ENCODE assay signal across 9 cellular contexts in genomic region chr6:33789550-33789895, GRCh38. TPM values are rescaled to one million over a fixed set of nuclear protein-coding genes. Genes with fewer than 3 reads are reported as not detected.
DNase-seq lines count a peak whose midpoint lies in the region; ATAC-seq and TF ChIP-seq lines count a peak whose summit lies in the region.
"Had no signal": no experiment of that assay in that cellular context is flagged by ENCODE, and none has a peak within 500 bp of the region (broad histone marks: within the 10 kb centered on the region; RNA-seq: fewer than 3 reads in every experiment).

No MANE protein-coding gene starts in this region.

- POLR2A ChIA-PET in AG04449 (lab: Yijun Ruan, JAX) = interaction anchor here (1.0 to 2.6 kb wide), 2 partner anchors 18 to 141 kb away, joined by 3 to 15 read pairs; no protein-coding TSS in a partner anchor
- POLR2A ChIA-PET in naive thymus-derived CD8-positive, alpha-beta T cell (lab: Charles Lee) = interaction anchor here (0.7 to 2.2 kb wide), 4 partner anchors 17 to 125 kb away, joined by 4 to 10 read pairs (median 6); partner anchors contain the start of gene UQCC2

- ATAC-seq in naive thymus-derived CD8-positive, alpha-beta T cell = no peak

- peak overlapping the region in 9 of 10 donors; percentile 26 to 89 (median 83) for H3K27ac Mint-ChIP-seq in naive thymus-derived CD8-positive, alpha-beta T cell

- CTCF ChIA-PET in AG04449 (lab: Yijun Ruan, JAX) = interaction anchor here (1.9 to 12.9 kb wide), 2 partner anchors 18 to 374 kb away, joined by 4 to 231 read pairs; no protein-coding TSS in a partner anchor

- H3K4me3 ChIP-seq in AG04449 (ENCODE audit: low read depth, low read length) = peak overlapping the region; percentile 53
- peak overlapping the region; percentile 99 for H3K4me3 ChIP-seq in colonic mucosa

- peaks cover 7% of the 10 kb centered on the region for H3K4me1 ChIP-seq in colonic mucosa

- H3K4me1 Mint-ChIP-seq in naive thymus-derived CD8-positive, alpha-beta T cell = peaks cover 36 to 51% (median 45%) of the 10 kb centered on the region in 4 donors

- DNase-seq in AG04449 (ENCODE audit: low read depth, low spot score) (no peak), colonic mucosa (no peak), DMS 273 (lab: John Stamatoyannopoulos, UW; ENCODE audit: unreplicated experiment) (no peak), posterior vena cava (ENCODE audit: low spot score) (no peak), NCI-H2029 (lab: John Stamatoyannopoulos, UW) (no peak), HPDE6-E6E7 (ENCODE audit: extremely low spot score) (no peak)
- DNase-seq in naive thymus-derived CD8-positive, alpha-beta T cell = no peak

- H3K36me3 ChIP-seq in KOPT-K1 (ENCODE audit: insufficient read depth, low read length) (peaks cover 30% of the 10 kb centered on the region), colonic mucosa (no peaks in the 10 kb centered on the region)

- intact Hi-C loops in colonic mucosa (cut with DNase I) = no loop called here
- intact Hi-C loops in posterior vena cava (cut with DNase I) = no loop called here

- H3K27ac ChIP-seq in KOPT-K1 (ENCODE audit: low read depth, low read length, poor library complexity, severe bottlenecking) (peak overlapping the region; percentile 87), colonic mucosa (no peak overlapping the region)

- no peaks in the 10 kb centered on the region for H3K27me3 ChIP-seq in colonic mucosa

- TF ChIP-seq CTCF in AG04449 (IDR thresholded peaks at IDR 0.05; ENCODE audit: insufficient read depth, low read length, missing control alignments) = no peak
- no peak for TF ChIP-seq CTCF in colonic mucosa (IDR thresholded peaks at IDR 0.05)

- H3K27me3 Mint-ChIP-seq in naive thymus-derived CD8-positive, alpha-beta T cell = peaks cover 0 to 2% (median 0%) of the 10 kb centered on the region in 5 donors

- H3K36me3 Mint-ChIP-seq in naive thymus-derived CD8-positive, alpha-beta T cell = peaks cover 0 to 21% (median 0%) of the 10 kb centered on the region in 3 donors

- no peaks in the 10 kb centered on the region for H3K9me3 Mint-ChIP-seq in naive thymus-derived CD8-positive, alpha-beta T cell

- H3K9me3 ChIP-seq in KOPT-K1 (ENCODE audit: insufficient read depth, low read length, poor library complexity, severe bottlenecking) (no peaks in the 10 kb centered on the region), colonic mucosa (no peaks in the 10 kb centered on the region)

- H3K9ac ChIP-seq in colonic mucosa (ENCODE audit: low read depth in 2 of 2, low read length in 2 of 2) = no peak overlapping the region

- peak overlapping the region; percentile 59 to 96 (median 82) for H3K4me3 Mint-ChIP-seq in naive thymus-derived CD8-positive, alpha-beta T cell

RNA-seq across cellular contexts. Expression of gene LEMD2, which starts 0.6 kb away (rescaled TPM):
- 10 to 100 TPM; 61.6 to 68.1 TPM for total RNA-seq in colonic mucosa
- 100 to 1,000 TPM; 126 to 128 TPM for total RNA-seq in naive thymus-derived CD8-positive, alpha-beta T cell
- 10 to 100 TPM; 24.6 to 43.9 (median 26.0) TPM for polyA plus RNA-seq in naive thymus-derived CD8-positive, alpha-beta T cell
- 10 to 100 TPM; 38.0 to 41.4 TPM for total RNA-seq in posterior vena cava

RNA-seq across cellular contexts. Expression of gene MLN, which starts 14.3 kb away (rescaled TPM):
- total RNA-seq in colonic mucosa (under 1 TPM in 1 of 2 donors, not detected in 1; 0.48 TPM), posterior vena cava (not detected)
- total RNA-seq in naive thymus-derived CD8-positive, alpha-beta T cell = not detected
- not detected for polyA plus RNA-seq in naive thymus-derived CD8-positive, alpha-beta T cell
- total RNA-seq: lung microvascular endothelial cell had no signal

RNA-seq across cellular contexts. Expression of gene IP6K3, which starts 42.8 kb away (rescaled TPM):
- total RNA-seq in colonic mucosa (under 1 TPM; 0.17 to 0.29 TPM), posterior vena cava (under 1 TPM; 0.19 to 0.32 TPM)
- total RNA-seq in naive thymus-derived CD8-positive, alpha-beta T cell = not detected
- not detected for polyA plus RNA-seq in naive thymus-derived CD8-positive, alpha-beta T cell
- total RNA-seq: lung microvascular endothelial cell had no signal
